33 cellular contexts compared by ENCODE assay signal in the genomic region with DNA sequence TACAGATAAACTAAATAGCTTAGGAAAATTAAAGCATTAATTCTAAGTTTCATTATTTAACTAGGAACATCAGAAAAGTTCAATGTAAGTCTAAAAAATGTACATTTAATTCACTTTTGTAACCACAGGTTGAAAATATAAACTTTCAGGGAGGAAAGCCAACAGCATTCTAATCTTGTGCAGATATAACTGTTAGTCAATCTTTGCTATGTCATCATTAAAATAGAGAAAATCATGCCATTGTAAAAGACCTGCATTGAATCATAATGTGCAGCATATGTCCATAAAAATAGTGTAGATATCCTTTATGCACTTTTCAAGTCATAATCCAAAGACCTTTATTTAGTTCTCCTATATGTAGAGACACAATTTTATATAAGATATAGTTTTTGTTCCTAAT.
"Had no signal": no experiment of that assay in that cellular context is flagged by ENCODE, and none has a peak within 500 bp of the region (broad histone marks: within the 10 kb centered on the region; RNA-seq: fewer than 3 reads in every experiment).

No MANE protein-coding gene starts in this region.

- DNase-seq: activated effector memory CD4-positive, alpha-beta T cell treated with anti-CD3 and anti-CD28 coated beads, Interleukin-2, amount 50 U/mL, for 16 hours; activated effector memory CD4-positive, alpha-beta T cell treated with Interleukin-2 at 50 U/mL for 16 hours; activated gamma-delta T cell; activated gamma-delta T cell treated with Interleukin-2 at 50 U/mL for 16 hours; activated naive CD4-positive, alpha-beta T cell; activated naive CD4-positive, alpha-beta T cell treated with anti-CD3 and anti-CD28 coated beads for 36 hours; activated naive CD4-positive, alpha-beta T cell treated with anti-CD3 and anti-CD28 coated beads, Interleukin-2, amount 10 ng/mL, durations not matched to agents 7 days and 5 days; activated naive CD4-positive, alpha-beta T cell treated with anti-CD3 and anti-CD28 coated beads, Interleukin-2, amount 50 U/mL, for 16 hours; activated naive CD4-positive, alpha-beta T cell treated with Interleukin-2 at 50 U/mL for 16 hours; activated naive CD8-positive, alpha-beta T cell treated with anti-CD3 and anti-CD28 coated beads for 36 hours; activated naive CD8-positive, alpha-beta T cell treated with anti-CD3 and anti-CD28 coated beads, Interleukin-2, amount 10 ng/mL, durations not matched to agents 7 days and 5 days; activated naive CD8-positive, alpha-beta T cell treated with anti-CD3 and anti-CD28 coated beads, Interleukin-2, amount 50 U/mL, for 24 hours; activated T-cell treated with anti-CD3 and anti-CD28 coated beads, Interleukin-2, amount 50 U/mL, for 24 hours; activated T-cell treated with anti-CD3 and anti-CD28 coated beads, Interleukin-2, amount 50 U/mL, for 4 hours; activated T-cell treated with anti-CD3 and anti-CD28 coated beads, Interleukin-2, amount 50 U/mL, for 48 hours; activated T-cell treated with anti-CD3 and anti-CD28 coated beads, Interleukin-2, amount 50 U/mL, for 72 hours; adrenal gland; amniotic stem cell; amygdala; anterior cingulate cortex; aorta; body of pancreas; brain microvascular endothelial cell; caudate nucleus; central memory CD4-positive, alpha-beta T cell; cerebellar nuclear complex had no signal

- ATAC-seq: activated naive CD4-positive, alpha-beta T cell treated with anti-CD3 and anti-CD28 coated beads, Interleukin-2, amount 50 U/mL, for 72 hours; activated naive CD8-positive, alpha-beta T cell treated with anti-CD3 and anti-CD28 coated beads, Interleukin-2, amount 50 U/mL, for 24 hours; activated T-cell treated with anti-CD3 and anti-CD28 coated beads, Interleukin-2, amount 50 U/mL, for 4 hours; activated T-cell treated with anti-CD3 and anti-CD28 coated beads, Interleukin-2, amount 50 U/mL, for 72 hours; activated T-helper 17 cell treated with anti-CD3 and anti-CD28 coated beads, Interleukin-2, amount 50 U/mL, for 72 hours; body of pancreas had no signal

- H3K36me3 ChIP-seq: adrenal gland, ascending aorta, brain microvascular endothelial cell, breast epithelium, cardiac muscle cell had no signal

- H3K27me3 ChIP-seq: adrenal gland, ascending aorta, body of pancreas, brain microvascular endothelial cell, breast epithelium, cardiac muscle cell had no signal

- H3K27ac ChIP-seq: adrenal gland, ascending aorta, body of pancreas, brain microvascular endothelial cell, breast epithelium, cardiac muscle cell had no signal

- H3K4me3 ChIP-seq: adrenal gland, ascending aorta, body of pancreas, breast epithelium, cardiac muscle cell had no signal

- H3K4me1 ChIP-seq: adrenal gland, ascending aorta, body of pancreas, breast epithelium had no signal

- FAIRE-seq: astrocyte, bronchial epithelial cell had no signal

- H3K9me3 ChIP-seq: adrenal gland, ascending aorta, body of pancreas, breast epithelium had no signal
